Comparison of ENCODE assay signal across 12 cellular contexts in the genomic region with DNA sequence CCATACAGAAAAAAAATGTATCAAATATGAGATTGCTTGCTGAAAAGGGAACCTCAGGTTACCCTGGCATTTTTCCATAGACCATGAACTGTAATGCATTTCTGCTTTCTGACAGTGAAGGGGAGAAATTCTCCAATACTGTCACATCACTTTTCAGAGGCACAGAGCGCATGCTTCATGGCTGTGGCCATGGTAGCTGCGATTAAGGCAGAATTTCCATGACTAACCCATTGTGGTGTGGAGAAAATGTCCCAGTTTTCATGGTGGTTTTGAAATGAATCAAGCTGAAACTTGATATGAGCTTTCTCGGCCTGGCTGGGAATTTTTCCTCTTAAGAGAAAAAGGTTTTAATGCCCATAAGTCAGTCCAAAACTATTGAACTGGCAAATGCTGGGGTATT. TPM values are rescaled to one million over a fixed set of nuclear protein-coding genes. Genes with fewer than 3 reads are reported as not detected.
DNase-seq lines count a peak whose midpoint lies in the region; ATAC-seq, FAIRE-seq and TF ChIP-seq lines count a peak whose summit lies in the region.
"Had no signal": no experiment of that assay in that cellular context is flagged by ENCODE, and none has a peak within 500 bp of the region (broad histone marks: within the 10 kb centered on the region; RNA-seq: fewer than 3 reads in every experiment).

No MANE protein-coding gene starts in this region.

- 89% methylated on average over 3 of the region's 3 CpGs for WGBS in hepatocyte (ENCODE audit: low lambda C conversion rate, missing lambda C conversion rate)

- DNase-seq in AG04450 (ENCODE audit: low read depth, low spot score) = no peak
- no peak for DNase-seq in GM19239 (ENCODE audit: insufficient read length, low spot score)
- DNase-seq in SJCRH30 = peak; percentile 83 to 95
- peak; percentile 94 for DNase-seq in fibroblast of peridontal ligament (ENCODE audit: extremely low read depth)
- DNase-seq in NCI-H2227 treated with DMSO at 0.1 percent for 48 hours (lab: John Stamatoyannopoulos, UW) = no peak
- DNase-seq in hepatocyte (ENCODE audit: low spot score) = no peak
- DNase-seq: DND-41 had no signal

- no peak overlapping the region for H3K4me2 ChIP-seq in hepatocyte

- H3K27ac ChIP-seq in AG04450 (ENCODE audit: low read depth, low read length) (peak overlapping the region; percentile 47), SJCRH30 (peak overlapping the region; percentile 98), hepatocyte (no peak overlapping the region)
- H3K27ac ChIP-seq: foreskin keratinocyte had no signal

- H3K79me2 ChIP-seq in hepatocyte = no peaks in the 10 kb centered on the region

- H3K9me3 ChIP-seq in AG04450 (ENCODE audit: control insufficient read depth, insufficient read depth, low read length) = no peaks in the 10 kb centered on the region
- no peaks in the 10 kb centered on the region for H3K9me3 ChIP-seq in SJCRH30 (replicated peaks)
- H3K9me3 ChIP-seq in hepatocyte (ENCODE audit: low read depth) = no peaks in the 10 kb centered on the region

- FAIRE-seq in GM19239 (lab: Jason Lieb, UNC) = peak; percentile 11
- FAIRE-seq: H1 had no signal

- no peaks in the 10 kb centered on the region for H4K20me1 ChIP-seq in hepatocyte (ENCODE audit: insufficient read depth, poor library complexity, severe bottlenecking)

- H3K27me3 ChIP-seq in AG04450 (ENCODE audit: control insufficient read depth, insufficient read depth, low read length) (no peaks in the 10 kb centered on the region), SJCRH30 (no peaks in the 10 kb centered on the region), hepatocyte (no peaks in the 10 kb centered on the region)
- H3K27me3 ChIP-seq: foreskin keratinocyte had no signal

- CTCF ChIA-PET in AG04450 (lab: Charles Lee) = no interaction called here

- H3K4me1 ChIP-seq in SJCRH30 (peaks cover 37% of the 10 kb centered on the region), hepatocyte (ENCODE audit: insufficient read depth) (no peaks in the 10 kb centered on the region)
- H3K4me1 ChIP-seq: foreskin keratinocyte had no signal

- no peaks in the 10 kb centered on the region for H3K9me2 ChIP-seq in hepatocyte (replicated peaks; ENCODE audit: insufficient read depth)

- POLR2A ChIA-PET in AG04450 (lab: Yijun Ruan, JAX) = no interaction called here

- TF ChIP-seq CTCF in AG04450 (IDR thresholded peaks at IDR 0.05; ENCODE audit: low read depth, low read length) (no peak), hepatocyte (IDR thresholded peaks at IDR 0.05; ENCODE audit: poor library complexity) (no peak)

- H2AFZ ChIP-seq in hepatocyte = no peak overlapping the region

- H3K36me3 ChIP-seq in SJCRH30 (peaks cover 2% of the 10 kb centered on the region), hepatocyte (replicated peaks; ENCODE audit: insufficient read depth, low read depth) (no peaks in the 10 kb centered on the region)

- ATAC-seq in GM21786 (IDR thresholded peaks at IDR 0.05; ENCODE audit: unreplicated experiment) (no peak), GM19397 (IDR thresholded peaks at IDR 0.05; ENCODE audit: unreplicated experiment) (no peak)
- ATAC-seq: foreskin keratinocyte had no signal

- no peak overlapping the region for H3K4me3 ChIP-seq in AG04450 (ENCODE audit: low read depth, low read length)
- peak overlapping the region; percentile 13 for H3K4me3 ChIP-seq in SJCRH30
- H3K4me3 ChIP-seq in hepatocyte = no peak overlapping the region

RNA-seq across cellular contexts. Expression of a gene that starts 39.5 kb away (rescaled TPM):
- polyA plus RNA-seq in AG04450 (2011; rRNA removed) (0.35 and 0.38 TPM in 2 replicates), hepatocyte (0.21 and 0.48 TPM in 2 replicates)
- 0.37 and 0.74 TPM in 2 replicates for polyA minus RNA-seq in AG04450 (2011; rRNA and poly(A)+ RNA removed)
- 0.38 and 0.51 TPM in 2 replicates for total RNA-seq in SJCRH30 (2014; rRNA removed; shearing (Covaris generic))
- total RNA-seq in hepatocyte = 0.33 and 0.48 TPM in 2 replicates
- polyA plus RNA-seq: neural cell had no signal

Comparison
In these comparisons a context has a peak if more than half of its experiments do, and no peak if none do; other contexts are left out.
1. DNase-seq: peak in SJCRH30 (2 of 2) and fibroblast of peridontal ligament (single experiment); none in AG04450 (single experiment), GM19239 (single experiment), NCI-H2227 treated with DMSO at 0.1 percent for 48 hours (single experiment) and hepatocyte (single experiment).